In genomic region chr20:33262658-33263065, GRCh38 we compare ENCODE assay signal across 8 cellular contexts. TPM values are rescaled to one million over a fixed set of nuclear protein-coding genes. Genes with fewer than 3 reads are reported as not detected.
A peak's percentile ranks its signal among the peaks of the same experiment; 100 is the strongest.
DNase-seq lines count a peak whose midpoint lies in the region; ATAC-seq, FAIRE-seq and TF ChIP-seq lines count a peak whose summit lies in the region.

No MANE protein-coding gene starts in this region.

- H3K9me3 ChIP-seq in kidney (ENCODE audit: control insufficient read depth in 1 of 2, low read length in 2 of 2) = no peaks in the 10 kb centered on the region
- peaks cover 6% of the 10 kb centered on the region for H3K9me3 ChIP-seq in aorta (ENCODE audit: control insufficient read depth, low read length)

- peaks cover 0 to 2% of the 10 kb centered on the region in 2 donors for H3K27me3 ChIP-seq in aorta (ENCODE audit: control insufficient read depth in 1 of 2, insufficient read depth in 2 of 2, low read length in 1 of 2)

- H3K4me3 ChIP-seq in GM12875 (ENCODE audit: low read depth, low read length) (no peak overlapping the region), kidney (ENCODE audit: low read length in 2 of 2) (no peak overlapping the region), aorta (ENCODE audit: low read length in 2 of 2) (no peak overlapping the region)

- H3K4me1 ChIP-seq in kidney (ENCODE audit: control insufficient read depth in 1 of 2, insufficient read depth in 1 of 2, low read depth in 1 of 2, low read length in 2 of 2) (no peaks in the 10 kb centered on the region), aorta (ENCODE audit: control insufficient read depth in 1 of 2, insufficient read depth in 2 of 2, low read length in 2 of 2) (no peaks in the 10 kb centered on the region)

- 19 to 21% methylated on average over 5 of the region's 5 CpGs for WGBS in aorta, 2 donors

- no peak overlapping the region for H3K9ac ChIP-seq in kidney (ENCODE audit: low read length in 2 of 2)

- H3K36me3 ChIP-seq in kidney (ENCODE audit: control insufficient read depth in 1 of 2, insufficient read depth in 2 of 2, low read length in 2 of 2) (no peaks in the 10 kb centered on the region), aorta (ENCODE audit: control insufficient read depth in 1 of 2, insufficient read depth in 2 of 2, low read length in 1 of 2) (no peaks in the 10 kb centered on the region)

- FAIRE-seq in kidney (lab: Jason Lieb, UNC) = no peak

- peak; percentile 89 to 91 for DNase-seq in AML-193 (lab: John Stamatoyannopoulos, UW)
- DNase-seq in NCI-H510A (lab: John Stamatoyannopoulos, UW) = peak; percentile 58
- peak in 46 of 58 donors; percentile 5 to 79 (median 34) for DNase-seq in anterior cingulate cortex (lab: John Stamatoyannopoulos, UW)
- no peak for DNase-seq in kidney
- DNase-seq in aorta = no peak

- intact Hi-C loops in kidney (cut with DNase I) = no loop called here
- intact Hi-C loops in aorta (cut with DNase I) = no loop called here

- TF ChIP-seq CTCF in GM12875 (IDR thresholded peaks at IDR 0.05; ENCODE audit: borderline replicate concordance, insufficient read depth, low read depth, low read length) = peak; percentile 47
- peak; percentile 71 for TF ChIP-seq CTCF in kidney (IDR thresholded peaks at IDR 0.05; ENCODE audit: borderline replicate concordance, extremely low read depth, insufficient read depth)

- H3K27ac ChIP-seq in kidney (ENCODE audit: low read depth in 2 of 2, low read length in 2 of 2) (no peak overlapping the region), aorta (ENCODE audit: low read depth in 1 of 2, low read length in 2 of 2) (no peak overlapping the region)

- no peak for ATAC-seq in aorta (ENCODE audit: low FRiP score)
- no peak for ATAC-seq in GM18909 (IDR thresholded peaks at IDR 0.05; ENCODE audit: poor library complexity, unreplicated experiment)
- no peak for ATAC-seq in GM21576 (IDR thresholded peaks at IDR 0.05; ENCODE audit: unreplicated experiment)

RNA-seq across cellular contexts. Expression of gene BPIFB1, which starts 20.4 kb away (rescaled TPM):
- total RNA-seq in kidney (not detected), aorta (not detected)
- polyA plus RNA-seq in kidney (ENCODE audit: insufficient read depth, low read depth, low replicate concordance) (not detected), aorta (under 1 TPM; 0.05 to 0.13 TPM)

RNA-seq across cellular contexts. Expression of gene BPIFA1, which starts 26.9 kb away (rescaled TPM):
- total RNA-seq in kidney (not detected), aorta (not detected)
- polyA plus RNA-seq in kidney (ENCODE audit: insufficient read depth, low read depth, low replicate concordance) (not detected), aorta (not detected)

RNA-seq across cellular contexts. Expression of gene BPIFA3, which starts 45.5 kb away (rescaled TPM):
- total RNA-seq in kidney (not detected), aorta (not detected)
- polyA plus RNA-seq in kidney (ENCODE audit: insufficient read depth, low read depth, low replicate concordance) (not detected), aorta (not detected)

Comparison
In these comparisons a context has a peak if more than half of its experiments do, and no peak if none do; other contexts are left out.
1. DNase-seq: peak in AML-193 (2 of 2), NCI-H510A (single experiment) and anterior cingulate cortex (46 of 58); none in kidney (single experiment) and aorta (0 of 2).